In the genomic region with DNA sequence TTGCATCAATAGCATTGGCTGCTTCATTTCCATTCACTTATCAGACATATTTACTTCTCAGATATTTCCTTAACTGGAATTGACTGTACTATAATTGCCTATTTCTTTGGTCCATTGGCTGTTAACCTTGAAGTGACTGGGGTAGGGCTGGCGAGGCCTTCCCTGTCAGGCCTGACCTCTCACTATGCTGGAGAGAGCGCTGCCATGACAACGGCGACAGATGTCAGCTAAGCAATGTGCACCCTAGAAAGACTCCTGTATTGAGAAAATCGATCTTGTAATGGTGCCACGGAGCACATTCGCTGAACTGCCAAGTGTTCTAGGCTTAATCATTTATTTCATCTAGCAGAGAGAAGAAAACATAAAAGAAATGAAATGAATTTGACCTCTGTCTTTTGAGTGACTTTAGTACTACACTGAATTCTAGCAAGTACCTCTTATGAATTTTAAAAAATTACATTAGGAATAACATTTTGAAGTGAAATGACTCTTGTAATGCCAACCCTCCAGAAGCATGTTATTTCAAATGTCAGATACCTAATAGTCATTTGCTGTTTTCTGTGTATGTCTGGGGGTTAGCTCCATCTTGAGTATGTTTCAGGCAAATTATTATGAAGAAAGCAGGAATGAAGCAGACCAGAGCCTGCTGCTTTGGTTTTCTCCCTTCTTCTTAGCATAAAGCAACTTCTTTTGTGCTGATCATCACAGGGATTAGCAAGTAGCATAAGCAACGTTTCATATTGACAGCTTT, we compare ENCODE assay signal across 22 cellular contexts.
A peak's percentile ranks its signal among the peaks of the same experiment; 100 is the strongest.
DNase-seq lines count a peak whose midpoint lies in the region; ATAC-seq, FAIRE-seq and TF ChIP-seq lines count a peak whose summit lies in the region.
"Had no signal": no experiment of that assay in that cellular context is flagged by ENCODE, and none has a peak within 500 bp of the region (broad histone marks: within the 10 kb centered on the region; RNA-seq: fewer than 3 reads in every experiment).

No MANE protein-coding gene starts in this region.

- peaks cover 6% of the 10 kb centered on the region for H3K79me2 ChIP-seq in neural cell (replicated peaks; ENCODE audit: insufficient read depth, low read length)

- peak overlapping the region; percentile 56 for H3K4me3 ChIP-seq in neural cell (ENCODE audit: low read length)
- H3K4me3 ChIP-seq: right lobe of liver, uterus had no signal

- DNase-seq in DMS79 treated with DMSO at 0.1 percent for 48 hours (lab: John Stamatoyannopoulos, UW) (peak; percentile 97), NCI-H146 treated with DMSO at 0.1 percent for 48 hours (lab: John Stamatoyannopoulos, UW; ENCODE audit: unreplicated experiment) (peak; percentile 92), SHP77 treated with DMSO at 0.1 percent for 48 hours (lab: John Stamatoyannopoulos, UW) (peak; percentile 28), HFFc6 (no peak), Kasumi-1 (lab: John Stamatoyannopoulos, UW) (no peak), GM12892 (ENCODE audit: insufficient read length) (no peak)
- DNase-seq: activated CD4-positive, alpha-beta T cell treated with anti-CD3 and anti-CD28 coated beads for 48 hours; activated CD8-positive, alpha-beta memory T cell treated with anti-CD3 and anti-CD28 coated beads, Interleukin-2, amount 50 U/mL, for 4 hours; activated gamma-delta T cell treated with Interleukin-2 at 50 U/mL for 16 hours; amniotic stem cell; CD4-positive, alpha-beta T cell; effector memory CD8-positive, alpha-beta T cell; kidney; mesendoderm; right lobe of liver; SK-N-SH; T1000; uterus had no signal

- H3K27ac ChIP-seq in neural cell (ENCODE audit: low read length) = peak overlapping the region; percentile 99
- H3K27ac ChIP-seq: right lobe of liver, uterus had no signal

- TF ChIP-seq CTCF in neural cell (IDR thresholded peaks at IDR 0.05; ENCODE audit: poor library complexity, severe bottlenecking) (peak; percentile 52), HFFc6 (IDR thresholded peaks at IDR 0.05) (no peak)

- TF ChIP-seq RAD21 in neural cell (conservative IDR thresholded peaks at IDR 0.05) = peak; percentile 63

- peaks cover 23% of the 10 kb centered on the region for H3K9me3 Mint-ChIP-seq in HFFc6
- H3K9me3 Mint-ChIP-seq: CD4-positive, alpha-beta T cell; central memory CD8-positive, alpha-beta T cell; effector memory CD8-positive, alpha-beta T cell had no signal

- no peaks in the 10 kb centered on the region for H4K20me1 ChIP-seq in neural cell (ENCODE audit: insufficient read depth)

- peak overlapping the region; percentile 90 for H3K9ac ChIP-seq in neural cell (ENCODE audit: low read length)
- H3K9ac ChIP-seq: SK-N-SH had no signal

- H3F3A ChIP-seq in neural cell (ENCODE audit: insufficient read depth, low read length, poor library complexity, severe bottlenecking) = peaks cover 15% of the 10 kb centered on the region

- FAIRE-seq in GM12892 (lab: Jason Lieb, UNC) = no peak
- FAIRE-seq: kidney had no signal

- no peak for ATAC-seq in GM18502 (IDR thresholded peaks at IDR 0.05; ENCODE audit: poor library complexity, unreplicated experiment)
- ATAC-seq: effector memory CD8-positive, alpha-beta T cell; Panc1 had no signal

- H3K9me3 ChIP-seq in neural cell (ENCODE audit: low read length) = no peaks in the 10 kb centered on the region
- H3K9me3 ChIP-seq: right lobe of liver, SK-N-SH, uterus had no signal

- H2AFZ ChIP-seq in neural cell (ENCODE audit: low read depth, low read length) = no peak overlapping the region

- no peaks in the 10 kb centered on the region for H3K9me2 ChIP-seq in neural cell (ENCODE audit: insufficient read depth, low read length)
- H3K9me2 ChIP-seq: SK-N-SH had no signal

- no peaks in the 10 kb centered on the region for H3K27me3 ChIP-seq in neural cell (ENCODE audit: insufficient read depth, low read depth, low read length)
- H3K27me3 ChIP-seq: right lobe of liver, uterus had no signal

- H3K4me3 Mint-ChIP-seq in HFFc6 = no peak overlapping the region
- H3K4me3 Mint-ChIP-seq: CD4-positive, alpha-beta T cell; central memory CD8-positive, alpha-beta T cell; effector memory CD8-positive, alpha-beta T cell had no signal

- no peak for TF ChIP-seq POLR2A in GM12892 (IDR thresholded peaks at IDR 0.05; ENCODE audit: low read depth, low read length)

- H3K4me2 ChIP-seq in neural cell (ENCODE audit: low read length) = peak overlapping the region; percentile 70
- H3K4me2 ChIP-seq: SK-N-SH had no signal

- H3K36me3 Mint-ChIP-seq in HFFc6 (ENCODE audit: low read depth) = no peaks in the 10 kb centered on the region; the same call in 1 of the 2 replicates

- TF ChIP-seq EP300 in neural cell (conservative IDR thresholded peaks at IDR 0.05; ENCODE audit: poor library complexity, severe bottlenecking) = no peak

- H3K27me3 Mint-ChIP-seq in HFFc6 (ENCODE audit: insufficient read depth) = no peaks in the 10 kb centered on the region

- H3K36me3 ChIP-seq in neural cell (ENCODE audit: insufficient read depth, low read length) = no peaks in the 10 kb centered on the region
- H3K36me3 ChIP-seq: right lobe of liver, uterus had no signal

- H3K27ac Mint-ChIP-seq in HFFc6 = no peak overlapping the region
- H3K27ac Mint-ChIP-seq: CD4-positive, alpha-beta T cell; effector memory CD8-positive, alpha-beta T cell had no signal

- no peaks in the 10 kb centered on the region for H3K4me1 Mint-ChIP-seq in HFFc6 (ENCODE audit: low read depth)
- H3K4me1 Mint-ChIP-seq: central memory CD8-positive, alpha-beta T cell had no signal

TF ChIP-seq in neural cell, 6 proteins besides CTCF, POLR2A, EP300 and RAD21:
- TF ChIP-seq SMC3 (conservative IDR thresholded peaks at IDR 0.05; ENCODE audit: poor library complexity) (peak; percentile 60), TAF1 (IDR thresholded peaks at IDR 0.05; ENCODE audit: low read depth) (no peak)

Comparison
In these comparisons a context has a peak if more than half of its experiments do, and no peak if none do; other contexts are left out.
1. DNase-seq: peak in DMS79 treated with DMSO at 0.1 percent for 48 hours (single experiment), NCI-H146 treated with DMSO at 0.1 percent for 48 hours (single experiment) and SHP77 treated with DMSO at 0.1 percent for 48 hours (single experiment); none in HFFc6 (single experiment), Kasumi-1 (0 of 2) and GM12892 (single experiment).